In genomic region chr14:59017285-59017965, GRCh38 we compare ENCODE assay signal across 17 cellular contexts.
DNase-seq lines count a peak whose midpoint lies in the region; FAIRE-seq and TF ChIP-seq lines count a peak whose summit lies in the region.
"Had no signal": no experiment of that assay in that cellular context is flagged by ENCODE, and none has a peak within 500 bp of the region (broad histone marks: within the 10 kb centered on the region; RNA-seq: fewer than 3 reads in every experiment).

No MANE protein-coding gene starts in this region.

- DNase-seq in SK-N-DZ (ENCODE audit: low spot score) (peak; percentile 11), astrocyte (ENCODE audit: low read depth) (peak; percentile 24), mesothelial cell of epicardium (ENCODE audit: low spot score in 2 of 2, unreplicated experiment in 2 of 2) (no peak), urothelium cell line (ENCODE audit: low spot score) (no peak), activated T-cell treated with anti-CD3 and anti-CD28 coated beads for 4 hours (no peak), NCI-H187 treated with DMSO at 0.1 percent for 48 hours (lab: John Stamatoyannopoulos, UW) (no peak)
- DNase-seq in activated CD4-positive, alpha-beta T cell treated with anti-CD3 and anti-CD28 coated beads for 48 hours = no peak
- DNase-seq: ACHN; Caco-2; CD4-positive, alpha-beta T cell; HCEC 1CT had no signal

- no peaks in the 10 kb centered on the region for H4K20me1 ChIP-seq in astrocyte (ENCODE audit: insufficient read depth, low read length)

- H3K27ac Mint-ChIP-seq in astrocyte (ENCODE audit: unreplicated experiment) = no peak overlapping the region
- H3K27ac Mint-ChIP-seq in mesothelial cell of epicardium = peak overlapping the region; percentile 3
- H3K27ac Mint-ChIP-seq: CD4-positive, alpha-beta T cell; GM23338 had no signal

- no peak for FAIRE-seq in astrocyte (lab: Jason Lieb, UNC)
- peak; percentile 32 for FAIRE-seq in urothelium cell line (lab: Jason Lieb, UNC)
- FAIRE-seq: D721Med, G401.6, GM12891, H54 had no signal

- H3K4me3 Mint-ChIP-seq in astrocyte (ENCODE audit: unreplicated experiment) (no peak overlapping the region), mesothelial cell of epicardium (no peak overlapping the region)
- H3K4me3 Mint-ChIP-seq: CD4-positive, alpha-beta T cell; GM23338 had no signal

- H3K4me3 ChIP-seq in astrocyte (ENCODE audit: insufficient read depth, low read depth, low read length) = no peak overlapping the region
- H3K4me3 ChIP-seq: GM23338 had no signal

- no peak overlapping the region for H3K9ac ChIP-seq in astrocyte (ENCODE audit: low read length)

- H3K36me3 Mint-ChIP-seq in astrocyte (ENCODE audit: low read depth, unreplicated experiment) (no peaks in the 10 kb centered on the region), mesothelial cell of epicardium (peaks cover 3% of the 10 kb centered on the region)

- H3K27ac ChIP-seq in astrocyte (ENCODE audit: low read depth, low read length) = no peak overlapping the region
- H3K27ac ChIP-seq: C4-2B had no signal

- H3K79me2 ChIP-seq in astrocyte (ENCODE audit: insufficient read depth, low read length) = no peaks in the 10 kb centered on the region

- H3K9me3 ChIP-seq in astrocyte (ENCODE audit: insufficient read depth, low read depth, low read length) = peaks cover 4% of the 10 kb centered on the region
- H3K9me3 ChIP-seq: Caco-2 had no signal

- H2AFZ ChIP-seq in astrocyte (ENCODE audit: low read depth, low read length) = no peak overlapping the region
- H2AFZ ChIP-seq: GM23338 had no signal

- H3K9me3 Mint-ChIP-seq in astrocyte (ENCODE audit: unreplicated experiment) (peaks cover 17% of the 10 kb centered on the region), mesothelial cell of epicardium (peaks cover 14% of the 10 kb centered on the region)

- H3K4me1 ChIP-seq in astrocyte (ENCODE audit: insufficient read depth, low read length) = no peaks in the 10 kb centered on the region
- H3K4me1 ChIP-seq: Caco-2 had no signal

- no peak overlapping the region for H3K4me2 ChIP-seq in astrocyte (ENCODE audit: low read length)
- H3K4me2 ChIP-seq: GM23338 had no signal

- H3K27me3 Mint-ChIP-seq in astrocyte (ENCODE audit: low read depth, unreplicated experiment) = peaks cover 2% of the 10 kb centered on the region
- H3K27me3 Mint-ChIP-seq in mesothelial cell of epicardium (ENCODE audit: low read depth) = no peaks in the 10 kb centered on the region
- H3K27me3 Mint-ChIP-seq: CD4-positive, alpha-beta T cell had no signal

- peaks cover 3% of the 10 kb centered on the region for H3K4me1 Mint-ChIP-seq in astrocyte (ENCODE audit: low read depth, unreplicated experiment)
- H3K4me1 Mint-ChIP-seq in mesothelial cell of epicardium = peaks cover 12% of the 10 kb centered on the region
- H3K4me1 Mint-ChIP-seq: GM23338 had no signal

- H3K36me3 ChIP-seq in astrocyte (ENCODE audit: insufficient read depth, low read length) = no peaks in the 10 kb centered on the region

- TF ChIP-seq CTCF in astrocyte (IDR thresholded peaks at IDR 0.05; ENCODE audit: insufficient read depth, low read depth, low read length) (no peak), mesothelial cell of epicardium (IDR thresholded peaks at IDR 0.05; ENCODE audit: unreplicated experiment) (no peak)

- H3K27me3 ChIP-seq in astrocyte (ENCODE audit: insufficient read depth, low read length) = no peaks in the 10 kb centered on the region

Comparison
In these comparisons a context has a peak if more than half of its experiments do, and no peak if none do; other contexts are left out.
1. DNase-seq: peak in SK-N-DZ (single experiment) and astrocyte (single experiment); none in mesothelial cell of epicardium (0 of 2), urothelium cell line (single experiment), activated T-cell treated with anti-CD3 and anti-CD28 coated beads for 4 hours (single experiment), activated CD4-positive, alpha-beta T cell treated with anti-CD3 and anti-CD28 coated beads for 48 hours (single experiment) and NCI-H187 treated with DMSO at 0.1 percent for 48 hours (single experiment).